ENCODE assay signal across 2 cellular contexts in the genomic region with DNA sequence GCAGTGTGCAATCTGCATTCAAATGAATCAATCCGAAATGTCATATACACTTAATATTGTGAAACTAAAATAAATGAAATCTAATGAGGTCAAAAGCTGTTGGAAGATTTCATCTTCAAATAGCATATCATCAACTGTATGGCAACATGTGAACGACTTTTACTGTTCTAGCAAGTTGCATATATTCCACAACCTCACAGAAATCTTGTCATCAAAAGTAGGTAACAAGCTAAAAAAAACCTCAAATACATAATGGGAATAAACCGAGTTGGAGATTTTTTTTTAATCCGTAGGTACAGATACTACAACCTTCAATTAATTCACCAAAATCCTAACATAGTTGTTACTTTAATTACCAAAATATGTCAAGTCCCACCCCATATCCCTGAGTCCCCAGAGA.
TF ChIP-seq lines count a peak whose summit lies in the region.

No MANE protein-coding gene starts in this region.

TF ChIP-seq in A549, 52 proteins besides CTCF, POLR2A, EP300 and RAD21:
- TF ChIP-seq, protein P1, sequence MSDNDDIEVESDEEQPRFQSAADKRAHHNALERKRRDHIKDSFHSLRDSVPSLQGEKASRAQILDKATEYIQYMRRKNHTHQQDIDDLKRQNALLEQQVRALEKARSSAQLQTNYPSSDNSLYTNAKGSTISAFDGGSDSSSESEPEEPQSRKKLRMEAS (IDR thresholded peaks at IDR 0.05), result no peak
- TF ChIP-seq CBX8 (IDR thresholded peaks at IDR 0.05), result no peak
- TF ChIP-seq RARB (CRISPR knock-in tag; IDR thresholded peaks at IDR 0.05), result no peak
- no peak for TF ChIP-seq MAFK (IDR thresholded peaks at IDR 0.05; ENCODE audit: partially characterized antibody)
- TF ChIP-seq RCOR1 (IDR thresholded peaks at IDR 0.05; ENCODE audit: low read depth, low read length), result no peak
- no peak for TF ChIP-seq EHMT2 (IDR thresholded peaks at IDR 0.05; ENCODE audit: low read depth)
- no peak for TF ChIP-seq NFE2L2 (conservative IDR thresholded peaks at IDR 0.05; ENCODE audit: low read length)
- no peak for TF ChIP-seq SREBF2 (IDR thresholded peaks at IDR 0.05)
- TF ChIP-seq FOSL2 (IDR thresholded peaks at IDR 0.05), result no peak
- no peak for TF ChIP-seq FOSL2 (CRISPR knock-in tag; IDR thresholded peaks at IDR 0.05)
- no peak for TF ChIP-seq CHD2 (IDR thresholded peaks at IDR 0.05; ENCODE audit: low read length, partially characterized antibody)
- TF ChIP-seq HEYL (CRISPR knock-in tag; IDR thresholded peaks at IDR 0.05), result no peak
- TF ChIP-seq, protein P2, sequence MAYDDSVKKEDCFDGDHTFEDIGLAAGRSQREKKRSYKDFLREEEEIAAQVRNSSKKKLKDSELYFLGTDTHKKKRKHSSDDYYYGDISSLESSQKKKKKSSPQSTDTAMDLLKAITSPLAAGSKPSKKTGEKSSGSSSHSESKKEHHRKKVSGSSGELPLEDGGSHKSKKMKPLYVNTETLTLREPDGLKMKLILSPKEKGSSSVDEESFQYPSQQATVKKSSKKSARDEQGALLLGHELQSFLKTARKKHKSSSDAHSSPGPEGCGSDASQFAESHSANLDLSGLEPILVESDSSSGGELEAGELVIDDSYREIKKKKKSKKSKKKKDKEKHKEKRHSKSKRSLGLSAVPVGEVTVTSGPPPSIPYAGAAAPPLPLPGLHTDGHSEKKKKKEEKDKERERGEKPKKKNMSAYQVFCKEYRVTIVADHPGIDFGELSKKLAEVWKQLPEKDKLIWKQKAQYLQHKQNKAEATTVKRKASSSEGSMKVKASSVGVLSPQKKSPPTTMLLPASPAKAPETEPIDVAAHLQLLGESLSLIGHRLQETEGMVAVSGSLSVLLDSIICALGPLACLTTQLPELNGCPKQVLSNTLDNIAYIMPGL (CRISPR knock-in tag; IDR thresholded peaks at IDR 0.05; ENCODE audit: borderline replicate concordance), result no peak
- TF ChIP-seq, protein P3, sequence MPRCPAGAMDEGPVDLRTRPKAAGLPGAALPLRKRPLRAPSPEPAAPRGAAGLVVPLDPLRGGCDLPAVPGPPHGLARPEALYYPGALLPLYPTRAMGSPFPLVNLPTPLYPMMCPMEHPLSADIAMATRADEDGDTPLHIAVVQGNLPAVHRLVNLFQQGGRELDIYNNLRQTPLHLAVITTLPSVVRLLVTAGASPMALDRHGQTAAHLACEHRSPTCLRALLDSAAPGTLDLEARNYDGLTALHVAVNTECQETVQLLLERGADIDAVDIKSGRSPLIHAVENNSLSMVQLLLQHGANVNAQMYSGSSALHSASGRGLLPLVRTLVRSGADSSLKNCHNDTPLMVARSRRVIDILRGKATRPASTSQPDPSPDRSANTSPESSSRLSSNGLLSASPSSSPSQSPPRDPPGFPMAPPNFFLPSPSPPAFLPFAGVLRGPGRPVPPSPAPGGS (IDR thresholded peaks at IDR 0.05), result no peak
- TF ChIP-seq POLR2AphosphoS2 (conservative IDR thresholded peaks at IDR 0.05; ENCODE audit: low read length), result no peak
- TF ChIP-seq ZFP36 (IDR thresholded peaks at IDR 0.05; ENCODE audit: borderline replicate concordance, partially characterized antibody), result no peak
- TF ChIP-seq, protein P4, sequence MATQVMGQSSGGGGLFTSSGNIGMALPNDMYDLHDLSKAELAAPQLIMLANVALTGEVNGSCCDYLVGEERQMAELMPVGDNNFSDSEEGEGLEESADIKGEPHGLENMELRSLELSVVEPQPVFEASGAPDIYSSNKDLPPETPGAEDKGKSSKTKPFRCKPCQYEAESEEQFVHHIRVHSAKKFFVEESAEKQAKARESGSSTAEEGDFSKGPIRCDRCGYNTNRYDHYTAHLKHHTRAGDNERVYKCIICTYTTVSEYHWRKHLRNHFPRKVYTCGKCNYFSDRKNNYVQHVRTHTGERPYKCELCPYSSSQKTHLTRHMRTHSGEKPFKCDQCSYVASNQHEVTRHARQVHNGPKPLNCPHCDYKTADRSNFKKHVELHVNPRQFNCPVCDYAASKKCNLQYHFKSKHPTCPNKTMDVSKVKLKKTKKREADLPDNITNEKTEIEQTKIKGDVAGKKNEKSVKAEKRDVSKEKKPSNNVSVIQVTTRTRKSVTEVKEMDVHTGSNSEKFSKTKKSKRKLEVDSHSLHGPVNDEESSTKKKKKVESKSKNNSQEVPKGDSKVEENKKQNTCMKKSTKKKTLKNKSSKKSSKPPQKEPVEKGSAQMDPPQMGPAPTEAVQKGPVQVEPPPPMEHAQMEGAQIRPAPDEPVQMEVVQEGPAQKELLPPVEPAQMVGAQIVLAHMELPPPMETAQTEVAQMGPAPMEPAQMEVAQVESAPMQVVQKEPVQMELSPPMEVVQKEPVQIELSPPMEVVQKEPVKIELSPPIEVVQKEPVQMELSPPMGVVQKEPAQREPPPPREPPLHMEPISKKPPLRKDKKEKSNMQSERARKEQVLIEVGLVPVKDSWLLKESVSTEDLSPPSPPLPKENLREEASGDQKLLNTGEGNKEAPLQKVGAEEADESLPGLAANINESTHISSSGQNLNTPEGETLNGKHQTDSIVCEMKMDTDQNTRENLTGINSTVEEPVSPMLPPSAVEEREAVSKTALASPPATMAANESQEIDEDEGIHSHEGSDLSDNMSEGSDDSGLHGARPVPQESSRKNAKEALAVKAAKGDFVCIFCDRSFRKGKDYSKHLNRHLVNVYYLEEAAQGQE (IDR thresholded peaks at IDR 0.05), result no peak
- TF ChIP-seq, protein P5, sequence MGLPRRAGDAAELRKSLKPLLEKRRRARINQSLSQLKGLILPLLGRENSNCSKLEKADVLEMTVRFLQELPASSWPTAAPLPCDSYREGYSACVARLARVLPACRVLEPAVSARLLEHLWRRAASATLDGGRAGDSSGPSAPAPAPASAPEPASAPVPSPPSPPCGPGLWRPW (IDR thresholded peaks at IDR 0.05), result no peak

TF ChIP-seq in GM12878, 131 proteins besides CTCF, POLR2A, EP300 and RAD21:
- TF ChIP-seq NFXL1 (IDR thresholded peaks at IDR 0.05; ENCODE audit: borderline replicate concordance) (no peak), ESRRA (IDR thresholded peaks at IDR 0.05; ENCODE audit: low read length) (0 out of 2 replicates have a peak, but pooled peaks have one; percentile 10)
- TF ChIP-seq, protein P6, sequence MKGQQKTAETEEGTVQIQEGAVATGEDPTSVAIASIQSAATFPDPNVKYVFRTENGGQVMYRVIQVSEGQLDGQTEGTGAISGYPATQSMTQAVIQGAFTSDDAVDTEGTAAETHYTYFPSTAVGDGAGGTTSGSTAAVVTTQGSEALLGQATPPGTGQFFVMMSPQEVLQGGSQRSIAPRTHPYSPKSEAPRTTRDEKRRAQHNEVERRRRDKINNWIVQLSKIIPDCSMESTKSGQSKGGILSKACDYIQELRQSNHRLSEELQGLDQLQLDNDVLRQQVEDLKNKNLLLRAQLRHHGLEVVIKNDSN (IDR thresholded peaks at IDR 0.05; ENCODE audit: borderline replicate concordance, extremely low read length, insufficient read depth, low read depth, low read length), result no peak
TF ChIP-seq in GM12878: peak in this region for 1.
